9 cellular contexts compared by ENCODE assay signal in the genomic region with DNA sequence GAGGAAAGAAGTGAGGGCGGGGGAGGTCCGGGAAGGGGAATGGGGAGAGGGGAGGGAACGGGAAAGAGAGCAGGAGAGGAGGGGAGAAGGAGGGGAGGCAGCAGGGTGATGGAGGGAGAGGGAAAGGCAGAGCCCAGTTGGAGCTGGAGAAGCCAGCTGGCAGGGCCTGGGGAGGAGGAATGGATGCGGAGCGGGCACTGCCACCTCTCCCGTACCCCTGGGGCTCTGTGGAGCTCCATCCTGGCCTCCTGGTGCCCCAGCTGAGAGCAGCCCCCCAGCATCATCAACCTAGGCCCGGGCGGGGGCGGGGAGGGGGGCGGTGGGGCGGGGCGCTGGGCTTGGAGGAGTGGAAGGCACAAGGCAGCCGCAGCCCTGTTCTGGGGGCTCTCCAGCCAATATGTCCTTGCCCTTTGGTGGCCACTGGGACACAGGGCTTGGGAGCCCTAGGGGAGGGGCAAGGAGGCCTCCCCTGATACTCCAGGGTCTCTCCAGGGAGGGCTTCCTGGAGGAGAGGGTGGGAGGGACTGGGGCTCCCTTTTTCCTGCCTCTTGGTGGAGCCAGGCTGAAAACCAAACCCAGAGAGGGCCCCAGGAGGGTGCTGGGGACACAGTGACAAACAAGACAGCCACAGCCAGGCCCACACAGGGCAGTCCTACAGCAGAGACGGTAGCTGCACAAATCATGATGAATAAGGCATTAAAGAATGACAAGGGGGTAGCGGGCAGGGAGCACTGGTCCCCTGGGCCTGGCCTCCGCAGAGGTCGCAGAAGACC.
DNase-seq lines count a peak whose midpoint lies in the region; FAIRE-seq and TF ChIP-seq lines count a peak whose summit lies in the region.
"Had no signal": no experiment of that assay in that cellular context is flagged by ENCODE, and none has a peak within 500 bp of the region (broad histone marks: within the 10 kb centered on the region; RNA-seq: fewer than 3 reads in every experiment).

No MANE protein-coding gene starts in this region.

- H4K20me1 ChIP-seq in BLaER1 = no peaks in the 10 kb centered on the region
- H4K20me1 ChIP-seq in astrocyte (ENCODE audit: insufficient read depth, low read length) = no peaks in the 10 kb centered on the region

- H3K27ac ChIP-seq in BLaER1 (peak overlapping the region; percentile 79), astrocyte (ENCODE audit: low read depth, low read length) (peak overlapping the region; percentile 96), skeletal muscle tissue (ENCODE audit: low read depth, low read length) (peak overlapping the region; percentile 97)

- TF ChIP-seq CTCF in LNCaP clone FGC (IDR thresholded peaks at IDR 0.05; ENCODE audit: control insufficient read depth, extremely low read depth, insufficient read depth) (no peak), astrocyte (IDR thresholded peaks at IDR 0.05; ENCODE audit: insufficient read depth, low read depth, low read length) (no peak)

- H3K27me3 ChIP-seq in BLaER1 = no peaks in the 10 kb centered on the region
- no peaks in the 10 kb centered on the region for H3K27me3 ChIP-seq in astrocyte (ENCODE audit: insufficient read depth, low read length)
- no peaks in the 10 kb centered on the region for H3K27me3 ChIP-seq in skeletal muscle tissue (ENCODE audit: control insufficient read depth in 3 of 3, insufficient read depth in 3 of 3, low read length in 3 of 3)

- no peaks in the 10 kb centered on the region for H3K27me3 Mint-ChIP-seq in astrocyte (ENCODE audit: low read depth, unreplicated experiment)

- peak overlapping the region; percentile 88 for H3K4me3 Mint-ChIP-seq in astrocyte (ENCODE audit: unreplicated experiment)

- peak overlapping the region; percentile 99 for H3K27ac Mint-ChIP-seq in astrocyte (ENCODE audit: unreplicated experiment)

- peak overlapping the region; percentile 69 for H3K4me3 ChIP-seq in BLaER1
- H3K4me3 ChIP-seq in LNCaP clone FGC (ENCODE audit: low read depth, low read length) = peak overlapping the region; percentile 57
- H3K4me3 ChIP-seq in astrocyte (ENCODE audit: insufficient read depth, low read depth, low read length) = peak overlapping the region; percentile 51
- peak overlapping the region; percentile 82 to 92 (median 87) for H3K4me3 ChIP-seq in skeletal muscle tissue (ENCODE audit: low read length in 3 of 3)

- DNase-seq in LNCaP clone FGC (ENCODE audit: low read depth) (no peak), astrocyte (ENCODE audit: low read depth) (no peak), iPS-NIHi7 (ENCODE audit: extremely low spot score) (peak; percentile 70), NCI-H1048 (lab: John Stamatoyannopoulos, UW) (no peak), AG08396 (ENCODE audit: low spot score) (no peak)
- no peak for DNase-seq in stimulated activated CD4-positive, alpha-beta T cell treated with anti-CD3 and anti-CD28 coated beads, Interleukin-15, amount 100 ng/mL, for 24 hours

- H3K4me1 ChIP-seq in BLaER1 = peaks cover 54% of the 10 kb centered on the region
- H3K4me1 ChIP-seq in astrocyte (ENCODE audit: insufficient read depth, low read length) = peaks cover 63% of the 10 kb centered on the region
- H3K4me1 ChIP-seq in skeletal muscle tissue (ENCODE audit: control insufficient read depth in 3 of 3, insufficient read depth in 3 of 3, low read length in 3 of 3) = peaks cover 30 to 64% (median 54%) of the 10 kb centered on the region in 3 donors

- peaks cover 5% of the 10 kb centered on the region; the same call in 1 of the 2 replicates for H3K36me3 ChIP-seq in BLaER1
- no peaks in the 10 kb centered on the region for H3K36me3 ChIP-seq in astrocyte (ENCODE audit: insufficient read depth, low read length)
- peaks cover 0 to 7% (median 6%) of the 10 kb centered on the region in 3 donors for H3K36me3 ChIP-seq in skeletal muscle tissue (ENCODE audit: control insufficient read depth in 3 of 3, insufficient read depth in 3 of 3, low read length in 3 of 3)

- H3K9ac ChIP-seq in BLaER1 (peak overlapping the region; percentile 61; the same call in 1 of the 2 replicates), astrocyte (ENCODE audit: low read length) (peak overlapping the region; percentile 99), skeletal muscle tissue (ENCODE audit: low read depth in 1 of 3, low read length in 3 of 3) (peak overlapping the region; percentile 94 to 97 (median 95))

- H3K36me3 Mint-ChIP-seq in astrocyte (ENCODE audit: low read depth, unreplicated experiment) = peaks cover 6% of the 10 kb centered on the region

- FAIRE-seq in astrocyte (lab: Jason Lieb, UNC) = no peak
- FAIRE-seq: islet of Langerhans had no signal

- no peak overlapping the region for H2AFZ ChIP-seq in astrocyte (ENCODE audit: low read depth, low read length)

- H3K9me3 ChIP-seq in BLaER1 (no peaks in the 10 kb centered on the region), astrocyte (ENCODE audit: insufficient read depth, low read depth, low read length) (no peaks in the 10 kb centered on the region), skeletal muscle tissue (ENCODE audit: control insufficient read depth in 3 of 3, low read length in 3 of 3) (no peaks in the 10 kb centered on the region)

- peaks cover 55% of the 10 kb centered on the region for H3K4me1 Mint-ChIP-seq in astrocyte (ENCODE audit: low read depth, unreplicated experiment)

- H3K4me2 ChIP-seq in BLaER1 (peak overlapping the region; percentile 100), astrocyte (ENCODE audit: low read length) (peak overlapping the region; percentile 99)

- peaks cover 1% of the 10 kb centered on the region for H3K9me3 Mint-ChIP-seq in astrocyte (ENCODE audit: unreplicated experiment)

- H3K79me2 ChIP-seq in astrocyte (ENCODE audit: insufficient read depth, low read length) = peaks cover 20% of the 10 kb centered on the region
